ENCODE assay signal across 4 cellular contexts in genomic region chr3:168093790-168094189, GRCh38.
TF ChIP-seq lines count a peak whose summit lies in the region.

No MANE protein-coding gene starts in this region.

TF ChIP-seq in SK-N-SH, 30 proteins besides CTCF, POLR2A, EP300 and RAD21:
- TF ChIP-seq EZH2phosphoT487 (IDR thresholded peaks at IDR 0.05; ENCODE audit: borderline replicate concordance, low read depth), result no peak
- TF ChIP-seq GATA2 (CRISPR knock-in tag; IDR thresholded peaks at IDR 0.05), result no peak
- no peak for TF ChIP-seq RXRA (IDR thresholded peaks at IDR 0.05; ENCODE audit: borderline replicate concordance, low read depth)
- no peak for TF ChIP-seq FOXM1 (IDR thresholded peaks at IDR 0.05; ENCODE audit: low read depth)
- no peak for TF ChIP-seq TAF1 (IDR thresholded peaks at IDR 0.05; ENCODE audit: borderline replicate concordance, low read depth, low read length)
- no peak for TF ChIP-seq POLR2AphosphoS5 (IDR thresholded peaks at IDR 0.05; ENCODE audit: low read depth, low read length)
- no peak for TF ChIP-seq MXI1 (IDR thresholded peaks at IDR 0.05; ENCODE audit: low read depth, low read length)
- no peak for TF ChIP-seq RFX5 (IDR thresholded peaks at IDR 0.05; ENCODE audit: low read length)
- TF ChIP-seq RCOR1 (IDR thresholded peaks at IDR 0.05; ENCODE audit: low read length), result no peak
- TF ChIP-seq MAX (IDR thresholded peaks at IDR 0.05; ENCODE audit: low read depth), result no peak

TF ChIP-seq in SK-N-SH treated with all-trans-retinoic acid at 6 μM for 48 hours, 23 proteins besides CTCF, POLR2A, EP300 and RAD21 (continues in another document):
- TF ChIP-seq ZNF8 (CRISPR knock-in tag; IDR thresholded peaks at IDR 0.05), result no peak
- no peak for TF ChIP-seq ZFP30 (CRISPR knock-in tag; IDR thresholded peaks at IDR 0.05)
- no peak for TF ChIP-seq TSHZ2 (CRISPR knock-in tag; IDR thresholded peaks at IDR 0.05)
- TF ChIP-seq CREB5 (CRISPR knock-in tag; IDR thresholded peaks at IDR 0.05; ENCODE audit: low read depth), result no peak
- no peak for TF ChIP-seq BACH2 (CRISPR knock-in tag; IDR thresholded peaks at IDR 0.05; ENCODE audit: borderline replicate concordance)
- TF ChIP-seq ZC3H10 (CRISPR knock-in tag; IDR thresholded peaks at IDR 0.05), result no peak
- TF ChIP-seq ZNF565 (CRISPR knock-in tag; conservative IDR thresholded peaks at IDR 0.05; ENCODE audit: low read depth), result no peak
- no peak for TF ChIP-seq PPARA (CRISPR knock-in tag; IDR thresholded peaks at IDR 0.05; ENCODE audit: borderline replicate concordance)
- no peak for TF ChIP-seq GLIS3 (CRISPR knock-in tag; IDR thresholded peaks at IDR 0.05)
- TF ChIP-seq POU6F1 (CRISPR knock-in tag; IDR thresholded peaks at IDR 0.05; ENCODE audit: borderline replicate concordance, low read depth), result no peak
- no peak for TF ChIP-seq ESRRG (CRISPR knock-in tag; IDR thresholded peaks at IDR 0.05)
- no peak for TF ChIP-seq RARB (CRISPR knock-in tag; IDR thresholded peaks at IDR 0.05)
- no peak for TF ChIP-seq ZNF70 (CRISPR knock-in tag; IDR thresholded peaks at IDR 0.05)
- TF ChIP-seq ZFP3 (CRISPR knock-in tag; IDR thresholded peaks at IDR 0.05), result no peak

TF ChIP-seq in K562, 482 proteins besides CTCF, POLR2A, EP300 and RAD21:
- TF ChIP-seq C11orf30 (IDR thresholded peaks at IDR 0.05; ENCODE audit: low read depth) (peak; percentile 82), MAFK (IDR thresholded peaks at IDR 0.05; ENCODE audit: low read length) (peak; percentile 54), MAFG (tag; conservative IDR thresholded peaks at IDR 0.05) (peak; percentile 67), NRF1 (conservative IDR thresholded peaks at IDR 0.05 in 1 of 2, IDR thresholded peaks at IDR 0.05 in 1 of 2) (no peak), ZNF316 (IDR thresholded peaks at IDR 0.05) (peak; percentile 90), SRF (CRISPR knock-in tag; IDR thresholded peaks at IDR 0.05) (no peak), MAFF (IDR thresholded peaks at IDR 0.05; ENCODE audit: low read length) (peak; percentile 59)

TF ChIP-seq in HepG2, 621 proteins besides CTCF, POLR2A, EP300 and RAD21:
- TF ChIP-seq ZFP62 (CRISPR knock-in tag; IDR thresholded peaks at IDR 0.05), result no peak
- no peak for TF ChIP-seq ARID2 (CRISPR knock-in tag; IDR thresholded peaks at IDR 0.05; ENCODE audit: borderline replicate concordance)
- TF ChIP-seq TP53 (CRISPR knock-in tag; conservative IDR thresholded peaks at IDR 0.05), result no peak
- peak; percentile 79 to 80 for TF ChIP-seq MAFK (conservative IDR thresholded peaks at IDR 0.05 in 1 of 2, IDR thresholded peaks at IDR 0.05 in 1 of 2; ENCODE audit: low read length in 2 of 2)
- peak; percentile 81 for TF ChIP-seq MAFF (IDR thresholded peaks at IDR 0.05; ENCODE audit: low read depth, low read length)
- TF ChIP-seq E2F2 (CRISPR knock-in tag; IDR thresholded peaks at IDR 0.05; ENCODE audit: borderline replicate concordance), result no peak
- TF ChIP-seq POGZ (CRISPR knock-in tag; IDR thresholded peaks at IDR 0.05), result no peak
- no peak for TF ChIP-seq SUZ12 (IDR thresholded peaks at IDR 0.05; ENCODE audit: low read depth, low read length)
